In the genomic region with DNA sequence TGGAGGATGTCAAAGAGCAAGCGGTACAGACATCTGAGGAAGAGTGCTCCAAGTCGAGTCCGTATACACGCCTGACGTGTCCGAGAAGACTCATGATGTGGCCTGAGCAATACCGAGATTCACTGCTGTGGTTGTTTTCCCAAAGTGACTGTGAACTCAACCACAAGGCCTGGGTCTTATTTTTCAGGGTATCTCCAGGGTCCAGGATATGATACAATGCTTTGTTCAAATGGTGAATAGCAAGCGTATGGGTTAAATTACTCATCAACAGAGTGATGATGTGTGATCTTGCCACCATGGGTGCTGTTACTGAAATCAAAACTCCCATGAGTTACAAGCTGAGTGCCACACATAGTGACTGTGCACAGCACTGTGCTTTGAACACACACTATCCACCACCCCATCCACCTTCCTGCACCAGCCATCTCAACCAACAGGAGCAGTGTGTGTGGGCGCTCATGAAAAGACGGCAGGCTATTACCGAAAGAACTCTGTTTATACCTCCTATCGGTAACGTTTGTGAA, we compare ENCODE assay signal across 8 cellular contexts.
A peak's percentile ranks its signal among the peaks of the same experiment; 100 is the strongest.
DNase-seq lines count a peak whose midpoint lies in the region; ATAC-seq and TF ChIP-seq lines count a peak whose summit lies in the region.

No MANE protein-coding gene starts in this region.

- H3K27me3 Mint-ChIP-seq in natural killer cell (ENCODE audit: low read depth in 2 of 2) (peaks cover 5 to 6% of the 10 kb centered on the region in 2 donors), mesothelial cell of epicardium (ENCODE audit: low read depth) (no peaks in the 10 kb centered on the region), type B pancreatic cell (no peaks in the 10 kb centered on the region)

- H3K4me3 Mint-ChIP-seq in natural killer cell: no peak overlapping the region
- H3K4me3 Mint-ChIP-seq in mesothelial cell of epicardium: no peak overlapping the region
- H3K4me3 Mint-ChIP-seq in type B pancreatic cell: no peak overlapping the region

- H3K27ac Mint-ChIP-seq in natural killer cell: no peak overlapping the region
- H3K27ac Mint-ChIP-seq in mesothelial cell of epicardium: no peak overlapping the region
- no peak overlapping the region for H3K27ac Mint-ChIP-seq in type B pancreatic cell

- H3K36me3 Mint-ChIP-seq in natural killer cell (no peaks in the 10 kb centered on the region), mesothelial cell of epicardium (peaks cover 38% of the 10 kb centered on the region), type B pancreatic cell (peaks cover 63% of the 10 kb centered on the region)

- intact Hi-C loops in natural killer cell (cut with micrococcal nuclease): no loop called here

- TF ChIP-seq CTCF in natural killer cell (IDR thresholded peaks at IDR 0.05) (no peak), mesothelial cell of epicardium (IDR thresholded peaks at IDR 0.05; ENCODE audit: unreplicated experiment) (no peak), type B pancreatic cell (conservative IDR thresholded peaks at IDR 0.05) (no peak)

- peak; percentile 26 to 76 for DNase-seq in activated CD4-positive, alpha-beta T cell treated with anti-CD3 and anti-CD28 coated beads, Interleukin-2, amount 50 U/mL, for 24 hours (ENCODE audit: low read depth in 1 of 2, low spot score in 1 of 2)
- DNase-seq in natural killer cell (no peak), mesothelial cell of epicardium (ENCODE audit: low spot score in 2 of 2, unreplicated experiment in 2 of 2) (no peak), dermis blood vessel endothelial cell (no peak), type B pancreatic cell (ENCODE audit: extremely low spot score, unreplicated experiment) (no peak), NCI-H1436 treated with DMSO at 0.1 percent for 48 hours (lab: John Stamatoyannopoulos, UW) (no peak)

- H3K4me1 Mint-ChIP-seq in natural killer cell (peaks cover 4 to 11% of the 10 kb centered on the region in 2 donors), mesothelial cell of epicardium (peaks cover 6% of the 10 kb centered on the region), type B pancreatic cell (ENCODE audit: unreplicated experiment) (no peaks in the 10 kb centered on the region)

- ATAC-seq in GM18519 (IDR thresholded peaks at IDR 0.05; ENCODE audit: low FRiP score, unreplicated experiment) (peak; percentile 83), HG02798 (IDR thresholded peaks at IDR 0.05; ENCODE audit: poor library complexity, unreplicated experiment) (peak; percentile 82), natural killer cell (peak in 2 of 3 donors; percentile 49 to 71)

- H3K9me3 Mint-ChIP-seq in natural killer cell (no peaks in the 10 kb centered on the region), mesothelial cell of epicardium (no peaks in the 10 kb centered on the region), type B pancreatic cell (no peaks in the 10 kb centered on the region)

Comparison
In these comparisons a context has a peak if more than half of its experiments do, and no peak if none do; other contexts are left out.
1. DNase-seq: peak in activated CD4-positive, alpha-beta T cell treated with anti-CD3 and anti-CD28 coated beads, Interleukin-2, amount 50 U/mL, for 24 hours (2 of 2); none in natural killer cell (single experiment), mesothelial cell of epicardium (0 of 2), dermis blood vessel endothelial cell (single experiment), type B pancreatic cell (single experiment) and NCI-H1436 treated with DMSO at 0.1 percent for 48 hours (single experiment).
2. Peak in every context shown above with its lines, with median percentiles within 50 percentile points of each other: ATAC-seq.